In genomic region chr3:21020681-21021080, GRCh38 we compare ENCODE assay signal across 25 cellular contexts.
"Had no signal": no experiment of that assay in that cellular context is flagged by ENCODE, and none has a peak within 500 bp of the region (broad histone marks: within the 10 kb centered on the region; RNA-seq: fewer than 3 reads in every experiment).

No MANE protein-coding gene starts in this region.

- DNase-seq: activated CD4-positive, alpha-beta T cell treated with anti-CD3 and anti-CD28 coated beads, Interleukin-2, amount 10 ng/mL, durations not matched to agents 7 days and 5 days; activated CD4-positive, CD25-positive, alpha-beta regulatory T cell treated with anti-CD3 and anti-CD28 coated beads, Interleukin-2, amount 50 U/mL, for 72 hours; activated CD8-positive, alpha-beta memory T cell treated with anti-CD3 and anti-CD28 coated beads, Interleukin-2, amount 10 ng/mL, durations not matched to agents 7 days and 5 days; activated CD8-positive, alpha-beta T cell treated with anti-CD3 and anti-CD28 coated beads for 36 hours; activated gamma-delta T cell; activated naive CD4-positive, alpha-beta T cell treated with anti-CD3 and anti-CD28 coated beads, Interleukin-2, amount 50 U/mL, for 16 hours; activated naive CD8-positive, alpha-beta T cell treated with anti-CD3 and anti-CD28 coated beads, Interleukin-2, amount 50 U/mL, for 24 hours; erythroblast; foreskin keratinocyte; hippocampal formation; left ventricle myocardium inferior; mammary epithelial cell; midbrain; ovary; spleen; stimulated activated CD4-positive, alpha-beta T cell treated with anti-CD3 and anti-CD28 coated beads, Interleukin-4, amount 100 ng/mL, for 24 hours; stimulated activated naive CD4-positive, alpha-beta T cell treated with Interleukin-2 at 50 U/mL for 16 hours; upper lobe of left lung; WERI-Rb-1 had no signal

- ATAC-seq: activated CD8-positive, alpha-beta memory T cell treated with anti-CD3 and anti-CD28 coated beads, Interleukin-2, amount 10 ng/mL, durations not matched to agents 7 days and 5 days; activated CD8-positive, alpha-beta T cell treated with anti-CD3 and anti-CD28 coated beads for 36 hours; activated naive CD8-positive, alpha-beta T cell treated with anti-CD3 and anti-CD28 coated beads, Interleukin-2, amount 50 U/mL, for 24 hours; foreskin keratinocyte; natural killer cell treated with Interleukin-12 subunit alpha and Interleukin-12 subunit beta and Interleukin-15 and Interleukin-18, amount 100 ng/mL, for 72 hours had no signal

- H3K27me3 ChIP-seq: cardiac muscle cell, foreskin keratinocyte, neutrophil, ovary, right atrium auricular region, spleen, upper lobe of left lung had no signal

- H3K36me3 ChIP-seq: cardiac muscle cell, left ventricle myocardium inferior, neutrophil, ovary, prostate gland, right atrium auricular region, spleen, thoracic aorta, upper lobe of left lung, WERI-Rb-1 had no signal

- H3K27ac ChIP-seq: cardiac muscle cell, foreskin keratinocyte, left ventricle myocardium inferior, neutrophil, ovary, prostate gland, right atrium auricular region, spleen, thoracic aorta, upper lobe of left lung, WERI-Rb-1 had no signal

- H3K9me3 ChIP-seq: neutrophil, ovary, prostate gland, thoracic aorta, upper lobe of left lung had no signal

- H3K4me3 ChIP-seq: cardiac muscle cell, left ventricle myocardium inferior, ovary, prostate gland, right atrium auricular region, spleen, thoracic aorta, upper lobe of left lung had no signal

- H3K4me1 ChIP-seq: foreskin keratinocyte, left ventricle myocardium inferior, prostate gland, right atrium auricular region, spleen, upper lobe of left lung had no signal
